Comparison of ENCODE assay signal across 9 cellular contexts in genomic region chr1:6424619-6425593, GRCh38. TPM values are rescaled to one million over a fixed set of nuclear protein-coding genes. Genes with fewer than 3 reads are reported as not detected.
DNase-seq lines count a peak whose midpoint lies in the region; ATAC-seq, FAIRE-seq and TF ChIP-seq lines count a peak whose summit lies in the region.
"Had no signal": no experiment of that assay in that cellular context is flagged by ENCODE, and none has a peak within 500 bp of the region (broad histone marks: within the 10 kb centered on the region; RNA-seq: fewer than 3 reads in every experiment).

Gene ESPN (plus strand): TSS chr1:6424776. CDS start chr1:6424956, 180 bp downstream.

- FAIRE-seq in D721Med (lab: Jason Lieb, UNC): no peak
- FAIRE-seq: GM18507 had no signal

- H3K4me3 ChIP-seq in osteoblast (ENCODE audit: insufficient read depth, low read length): no peak within 1 kb of the TSS

- peaks cover 6% of the 10 kb centered on the region for H4K20me1 ChIP-seq in osteoblast (ENCODE audit: insufficient read depth, low read length)

- H3K27me3 ChIP-seq in osteoblast (ENCODE audit: insufficient read depth, low read length): peaks cover 68% of the 10 kb centered on the region

- no peak within 1 kb of the TSS for H3K27ac ChIP-seq in osteoblast (ENCODE audit: low read depth, low read length)

- TF ChIP-seq CTCF in D721Med (IDR thresholded peaks at IDR 0.05; ENCODE audit: insufficient read depth, missing control alignments): no peak
- no peak for TF ChIP-seq CTCF in osteoblast (IDR thresholded peaks at IDR 0.05; ENCODE audit: extremely low read depth, low read depth, low read length)

- H3K4me2 ChIP-seq in osteoblast (ENCODE audit: insufficient read depth, low read length): no peak within 1 kb of the TSS

- no peaks in the 10 kb centered on the region for H3K9me3 ChIP-seq in osteoblast (ENCODE audit: low read depth, low read length)

- ATAC-seq in HG03108 (IDR thresholded peaks at IDR 0.05; ENCODE audit: unreplicated experiment): no peak

- H3K4me1 ChIP-seq in osteoblast (ENCODE audit: insufficient read depth, low read length): peaks cover 8% of the 10 kb centered on the region

- no peaks in the 10 kb centered on the region for H3K79me2 ChIP-seq in osteoblast (ENCODE audit: insufficient read depth, low read length)

- no peaks in the 10 kb centered on the region for H3K36me3 ChIP-seq in osteoblast (ENCODE audit: insufficient read depth, low read length)

- DNase-seq in D721Med (ENCODE audit: insufficient read length, low spot score): peak; percentile 67
- peak; percentile 61 for DNase-seq in NCI-H2227 (lab: John Stamatoyannopoulos, UW; ENCODE audit: unreplicated experiment)
- peak; percentile 65 for DNase-seq in ecto neural progenitor cell (ENCODE audit: low spot score)
- DNase-seq in osteoblast (ENCODE audit: insufficient read length, low spot score, missing footprints): peak; percentile 85
- DNase-seq in stimulated activated CD4-positive, alpha-beta T cell treated with anti-CD3 and anti-CD28 coated beads, Interleukin-2, amount 100 ng/mL, for 48 hours: no peak
- DNase-seq in NCI-H1105 (lab: John Stamatoyannopoulos, UW): no peak
- DNase-seq in NOMO-1 treated with dmso at 0.1 percent for 144 hours (lab: John Stamatoyannopoulos, UW; ENCODE audit: unreplicated experiment): no peak

- H2AFZ ChIP-seq in osteoblast (ENCODE audit: low read length): no peak within 1 kb of the TSS

RNA-seq across cellular contexts. Expression of gene ESPN, which starts in this region (rescaled TPM):
- not detected in 2 replicates for total RNA-seq in osteoblast

Comparison
In these comparisons a context has a peak if more than half of its experiments do, and no peak if none do; other contexts are left out.
1. Peak in DNase-seq in osteoblast; RNA of the gene not detected or under 1 TPM.
2. DNase-seq: peak in D721Med (single experiment), NCI-H2227 (single experiment) and ecto neural progenitor cell (single experiment); none in stimulated activated CD4-positive, alpha-beta T cell treated with anti-CD3 and anti-CD28 coated beads, Interleukin-2, amount 100 ng/mL, for 48 hours (0 of 2), NCI-H1105 (single experiment) and NOMO-1 treated with dmso at 0.1 percent for 144 hours (single experiment).